Comparison of ENCODE assay signal across 8 cellular contexts in genomic region chr7:4738711-4739527, GRCh38. TPM values are rescaled to one million over a fixed set of nuclear protein-coding genes. Genes with fewer than 3 reads are reported as not detected.
A peak's percentile ranks its signal among the peaks of the same experiment; 100 is the strongest.
DNase-seq lines count a peak whose midpoint lies in the region; ATAC-seq and TF ChIP-seq lines count a peak whose summit lies in the region.

No MANE protein-coding gene starts in this region.

- ATAC-seq in activated CD4-positive, CD25-positive, alpha-beta regulatory T cell treated with anti-CD3 and anti-CD28 coated beads, Interleukin-2, amount 50 U/mL, for 24 hours: peak; percentile 42 to 51
- ATAC-seq in GM21529 (IDR thresholded peaks at IDR 0.05; ENCODE audit: unreplicated experiment): no peak

- WGBS in stomach, 5 donors: 9 to 22% (median 16%) methylated on average over 23 of the region's 23 CpGs

- no peak for DNase-seq in activated CD4-positive, CD25-positive, alpha-beta regulatory T cell (lab: John Stamatoyannopoulos, UW)
- DNase-seq in RKO (ENCODE audit: low spot score): peak; percentile 79
- DNase-seq in brain pericyte (ENCODE audit: low read depth, low spot score): peak; percentile 70
- DNase-seq in kidney glomerular epithelial cell (lab: John Stamatoyannopoulos, UW): peak; percentile 89
- peak; percentile 36 for DNase-seq in stomach
- no peak for DNase-seq in NCI-H1105 treated with DMSO at 0.1 percent for 48 hours (lab: John Stamatoyannopoulos, UW)

- H3K9me3 ChIP-seq in stomach: no peaks in the 10 kb centered on the region

- peaks cover 8 to 24% (median 24%) of the 10 kb centered on the region in 4 donors for H3K36me3 ChIP-seq in stomach

- peak overlapping the region; percentile 17 to 37 (median 24) for H3K4me3 ChIP-seq in stomach

- no peaks in the 10 kb centered on the region for H3K27me3 ChIP-seq in stomach

- TF ChIP-seq CTCF in stomach (IDR thresholded peaks at IDR 0.05): no peak

- peak overlapping the region; percentile 17 to 81 (median 79) for H3K27ac ChIP-seq in stomach

- no peak for TF ChIP-seq EP300 in stomach (IDR thresholded peaks at IDR 0.05)

- no peak for TF ChIP-seq POLR2A in stomach (IDR thresholded peaks at IDR 0.05)

- H3K4me1 ChIP-seq in stomach: peaks cover 26 to 64% (median 41%) of the 10 kb centered on the region in 4 donors

- intact Hi-C loops in stomach (cut with DNase I; ENCODE audit: low total_unique reads): no loop called here

RNA-seq across cellular contexts. Expression of gene AP5Z1, which starts 36.5 kb away (rescaled TPM):
- 100 to 1,000 TPM in 1 of 5 donors, 10 to 100 TPM in 4; 11.6 to 140 (median 52.5) TPM for total RNA-seq in stomach
- 10 to 100 TPM; 34.7 to 43.7 (median 40.8) TPM for polyA plus RNA-seq in stomach

RNA-seq across cellular contexts. Expression of gene FOXK1, which starts 56.8 kb away (rescaled TPM):
- total RNA-seq in stomach: 10 to 100 TPM; 19.3 to 88.1 (median 27.2) TPM
- polyA plus RNA-seq in stomach: 1 to 10 TPM; 2.9 to 5.4 (median 3.9) TPM

Comparison
In these comparisons a context has a peak if more than half of its experiments do, and no peak if none do; other contexts are left out.
1. DNase-seq: peak in RKO (single experiment), brain pericyte (single experiment), kidney glomerular epithelial cell (single experiment) and stomach (single experiment); none in activated CD4-positive, CD25-positive, alpha-beta regulatory T cell (0 of 4) and NCI-H1105 treated with DMSO at 0.1 percent for 48 hours (single experiment).